In the genomic region with DNA sequence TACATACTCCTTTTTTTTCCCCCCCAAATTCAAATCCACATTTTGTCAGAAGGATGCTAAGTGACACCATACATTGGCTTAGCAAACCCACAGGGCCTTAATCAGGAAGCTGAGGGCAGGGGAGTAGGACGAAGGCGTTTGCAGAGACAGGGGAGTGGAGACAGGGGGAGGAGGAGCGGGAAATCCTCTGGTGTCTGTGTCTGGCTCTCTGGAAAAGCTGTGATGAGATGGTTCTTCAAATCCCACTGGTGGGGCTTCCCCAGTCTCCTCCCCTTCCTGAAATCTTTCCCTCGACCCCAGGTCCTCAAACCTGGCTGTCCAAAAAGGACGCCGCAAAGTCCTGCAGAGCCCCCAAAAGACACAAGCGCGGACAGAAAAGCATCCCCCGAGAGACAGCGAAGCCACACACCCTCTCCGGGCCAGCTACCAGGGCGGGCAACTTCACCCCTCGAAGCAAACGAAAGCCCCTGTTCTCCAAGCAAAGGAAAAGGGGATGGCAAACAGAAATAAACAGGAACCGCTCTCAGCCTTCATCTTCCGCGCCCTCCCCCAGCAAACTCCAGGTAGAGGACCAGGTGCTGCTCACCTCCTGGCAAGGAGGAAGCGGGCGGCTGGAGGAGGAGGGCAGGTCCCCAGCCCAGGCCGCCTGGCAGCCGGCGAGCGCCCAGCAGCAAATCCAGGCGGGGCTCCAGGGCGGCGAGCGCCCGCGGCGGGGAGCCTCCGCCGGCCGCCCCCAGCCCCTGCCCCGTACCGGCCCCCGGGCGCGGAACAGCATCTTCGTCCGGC, we compare ENCODE assay signal across 8 cellular contexts. TPM values are rescaled to one million over a fixed set of nuclear protein-coding genes. Genes with fewer than 3 reads are reported as not detected.
DNase-seq lines count a peak whose midpoint lies in the region; ATAC-seq and TF ChIP-seq lines count a peak whose summit lies in the region.

No MANE protein-coding gene starts in this region.

- H3K27me3 ChIP-seq in ectodermal cell (ENCODE audit: control insufficient read depth, insufficient read depth, low read length, poor library complexity, severe bottlenecking) (peaks cover 20% of the 10 kb centered on the region), thoracic aorta (replicated peaks; ENCODE audit: insufficient read depth) (no peaks in the 10 kb centered on the region)

- H3K36me3 ChIP-seq in ectodermal cell (ENCODE audit: control insufficient read depth, insufficient read depth, low read length) (no peaks in the 10 kb centered on the region), mesodermal cell (ENCODE audit: control insufficient read depth, insufficient read depth, low read length) (no peaks in the 10 kb centered on the region), thoracic aorta (no peaks in the 10 kb centered on the region)

- ATAC-seq in GM21367 (IDR thresholded peaks at IDR 0.05; ENCODE audit: unreplicated experiment), result peak; percentile 36
- peak; percentile 11 for ATAC-seq in thoracic aorta (ENCODE audit: insufficient number of reproducible peaks, low FRiP score, low read depth)

- no peak for TF ChIP-seq CTCF in thoracic aorta (IDR thresholded peaks at IDR 0.05)

- H3K4me3 ChIP-seq in ectodermal cell (ENCODE audit: insufficient read depth, low read depth, low read length), result peak overlapping the region; percentile 55
- peak overlapping the region; percentile 54 for H3K4me3 ChIP-seq in mesodermal cell (ENCODE audit: extremely low read depth, insufficient read depth, low read length, poor library complexity, severe bottlenecking)
- peak overlapping the region; percentile 89 for H3K4me3 ChIP-seq in thoracic aorta

- H3K4me1 ChIP-seq in ectodermal cell (ENCODE audit: control insufficient read depth, insufficient read depth, low read length) (no peaks in the 10 kb centered on the region), mesodermal cell (ENCODE audit: control insufficient read depth, insufficient read depth, low read length, poor library complexity, severe bottlenecking) (peaks cover 8% of the 10 kb centered on the region), thoracic aorta (ENCODE audit: control insufficient read depth in 1 of 2, low read depth in 2 of 2) (peaks cover 4 to 10% of the 10 kb centered on the region in 2 donors)

- no peak overlapping the region for H3K27ac ChIP-seq in ectodermal cell (ENCODE audit: insufficient read depth, low read depth, low read length, poor library complexity, severe bottlenecking)
- no peak overlapping the region for H3K27ac ChIP-seq in mesodermal cell (ENCODE audit: low read depth, low read length, severe bottlenecking)
- H3K27ac ChIP-seq in thoracic aorta, result no peak overlapping the region

- peak; percentile 36 for DNase-seq in ELF-1 (ENCODE audit: low read depth, low spot score)
- peak; percentile 9 for DNase-seq in HT1080 (ENCODE audit: low read depth)
- peak; percentile 23 for DNase-seq in T-helper 9 cell
- DNase-seq in thoracic aorta (ENCODE audit: low spot score), result no peak
- DNase-seq in GM19240 (ENCODE audit: insufficient read length, low spot score), result no peak

- H3K9me3 ChIP-seq in ectodermal cell (ENCODE audit: control insufficient read depth, low read length) (no peaks in the 10 kb centered on the region), mesodermal cell (ENCODE audit: control insufficient read depth, low read length) (no peaks in the 10 kb centered on the region), thoracic aorta (no peaks in the 10 kb centered on the region)

- 1 to 2% methylated on average over 40 of the region's 40 CpGs for WGBS in ectodermal cell, 2 experiments
- WGBS in mesodermal cell (ENCODE audit: insufficient coverage in 2 of 2), 2 experiments, result 1 to 4% methylated on average over 12 to 33 of the region's 40 CpGs

RNA-seq across cellular contexts. Expression of a gene that starts 0.5 kb away (rescaled TPM):
- total RNA-seq in HT1080 (2014; rRNA removed; shearing (Covaris generic)), result 6.7 and 7.7 TPM in 2 replicates
- 8.3 and 10.3 TPM in 2 replicates for polyA plus RNA-seq in HT1080 (2015; cell fraction: cytosol; rRNA removed)
- 19.3 and 24.5 TPM in 2 replicates for polyA plus RNA-seq in HT1080 (2015; cell fraction: nucleus; rRNA removed)
- polyA plus RNA-seq in ectodermal cell (2013, experiment 1 of 4), result 57.2 TPM
- polyA plus RNA-seq in ectodermal cell (2013, experiment 2 of 4), result 63.1 TPM
- 50.2 TPM for polyA plus RNA-seq in ectodermal cell (2013, experiment 3 of 4)
- polyA plus RNA-seq in ectodermal cell (2013, experiment 4 of 4), result 58.4 TPM
- polyA plus RNA-seq in mesodermal cell (2013, experiment 1 of 2), result 50.7 TPM
- polyA plus RNA-seq in mesodermal cell (2013, experiment 2 of 2), result 48.2 TPM
- total RNA-seq in thoracic aorta, result 10 to 100 TPM; 11.2 to 16.9 TPM

Comparison
In these comparisons a context has a peak if more than half of its experiments do, and no peak if none do; other contexts are left out.
1. DNase-seq: peak in ELF-1 (single experiment), HT1080 (single experiment) and T-helper 9 cell (single experiment); none in thoracic aorta (single experiment) and GM19240 (single experiment).
2. Peak in every context shown above with its lines, with median percentiles within 50 percentile points of each other: H3K4me3 ChIP-seq.